1 cellular context compared by ENCODE assay signal in the genomic region with DNA sequence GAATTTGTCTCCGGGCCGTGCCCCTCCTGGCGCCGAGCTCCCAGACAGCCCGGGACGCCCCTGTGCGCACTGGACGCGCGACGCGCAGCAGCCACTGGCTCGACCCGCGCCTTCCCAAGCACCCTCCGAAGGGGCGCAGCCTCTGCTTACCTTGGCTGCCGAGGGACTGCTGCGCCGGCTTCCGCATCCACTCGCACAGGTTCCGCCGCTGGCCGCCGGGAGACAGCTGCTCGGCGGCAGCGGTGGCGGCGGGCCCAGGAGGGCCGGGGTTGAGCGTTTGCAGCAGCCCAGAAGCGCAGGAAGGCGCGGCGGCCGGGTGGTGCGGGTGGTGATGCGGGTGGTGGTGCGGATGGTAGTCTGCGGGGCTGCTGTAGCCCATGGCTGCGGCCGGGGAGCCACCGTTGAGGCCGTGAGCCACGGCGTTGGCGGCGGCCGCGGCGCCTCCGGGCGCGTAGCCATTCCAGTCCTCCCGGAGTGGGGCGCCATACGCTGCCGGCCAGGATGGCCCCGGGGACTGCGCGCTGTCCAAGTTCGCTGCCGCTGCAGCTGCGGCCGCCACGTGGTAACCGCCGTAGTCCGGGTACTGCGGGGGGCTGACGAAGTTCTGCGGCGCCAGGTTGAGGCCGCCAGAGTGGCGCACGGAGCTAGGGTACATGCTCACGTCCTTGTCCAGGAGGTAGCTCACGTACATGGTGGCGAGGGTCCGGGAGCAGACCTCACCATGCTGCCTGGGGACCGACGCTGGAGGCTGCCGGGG.
TF ChIP-seq lines count a peak whose summit lies in the region.

No MANE protein-coding gene starts in this region.

TF ChIP-seq in HEK293, 187 proteins besides CTCF, POLR2A, EP300 and RAD21 (continued from another document and continues in another):
- TF ChIP-seq, protein P1, sequence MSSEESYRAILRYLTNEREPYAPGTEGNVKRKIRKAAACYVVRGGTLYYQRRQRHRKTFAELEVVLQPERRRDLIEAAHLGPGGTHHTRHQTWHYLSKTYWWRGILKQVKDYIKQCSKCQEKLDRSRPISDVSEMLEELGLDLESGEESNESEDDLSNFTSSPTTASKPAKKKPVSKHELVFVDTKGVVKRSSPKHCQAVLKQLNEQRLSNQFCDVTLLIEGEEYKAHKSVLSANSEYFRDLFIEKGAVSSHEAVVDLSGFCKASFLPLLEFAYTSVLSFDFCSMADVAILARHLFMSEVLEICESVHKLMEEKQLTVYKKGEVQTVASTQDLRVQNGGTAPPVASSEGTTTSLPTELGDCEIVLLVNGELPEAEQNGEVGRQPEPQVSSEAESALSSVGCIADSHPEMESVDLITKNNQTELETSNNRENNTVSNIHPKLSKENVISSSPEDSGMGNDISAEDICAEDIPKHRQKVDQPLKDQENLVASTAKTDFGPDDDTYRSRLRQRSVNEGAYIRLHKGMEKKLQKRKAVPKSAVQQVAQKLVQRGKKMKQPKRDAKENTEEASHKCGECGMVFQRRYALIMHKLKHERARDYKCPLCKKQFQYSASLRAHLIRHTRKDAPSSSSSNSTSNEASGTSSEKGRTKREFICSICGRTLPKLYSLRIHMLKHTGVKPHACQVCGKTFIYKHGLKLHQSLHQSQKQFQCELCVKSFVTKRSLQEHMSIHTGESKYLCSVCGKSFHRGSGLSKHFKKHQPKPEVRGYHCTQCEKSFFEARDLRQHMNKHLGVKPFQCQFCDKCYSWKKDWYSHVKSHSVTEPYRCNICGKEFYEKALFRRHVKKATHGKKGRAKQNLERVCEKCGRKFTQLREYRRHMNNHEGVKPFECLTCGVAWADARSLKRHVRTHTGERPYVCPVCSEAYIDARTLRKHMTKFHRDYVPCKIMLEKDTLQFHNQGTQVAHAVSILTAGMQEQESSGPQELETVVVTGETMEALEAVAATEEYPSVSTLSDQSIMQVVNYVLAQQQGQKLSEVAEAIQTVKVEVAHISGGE (tag by site-specific recombination; conservative IDR thresholded peaks at IDR 0.05; ENCODE audit: low read depth), result peak; percentile 16; the same call in 1 of the 2 replicates
- no peak for TF ChIP-seq ZNF274 (IDR thresholded peaks at IDR 0.05; ENCODE audit: low read length)
- TF ChIP-seq ZNF274 (tag by site-specific recombination; IDR thresholded peaks at IDR 0.05; ENCODE audit: borderline replicate concordance), result no peak
- TF ChIP-seq REST (tag by site-specific recombination; IDR thresholded peaks at IDR 0.05), result peak; percentile 78
- no peak for TF ChIP-seq ZNF449 (tag by site-specific recombination; IDR thresholded peaks at IDR 0.05)
- TF ChIP-seq PRDM10 (tag by site-specific recombination; IDR thresholded peaks at IDR 0.05), result peak; percentile 7; the same call in 1 of the 2 replicates
- TF ChIP-seq, protein P2, sequence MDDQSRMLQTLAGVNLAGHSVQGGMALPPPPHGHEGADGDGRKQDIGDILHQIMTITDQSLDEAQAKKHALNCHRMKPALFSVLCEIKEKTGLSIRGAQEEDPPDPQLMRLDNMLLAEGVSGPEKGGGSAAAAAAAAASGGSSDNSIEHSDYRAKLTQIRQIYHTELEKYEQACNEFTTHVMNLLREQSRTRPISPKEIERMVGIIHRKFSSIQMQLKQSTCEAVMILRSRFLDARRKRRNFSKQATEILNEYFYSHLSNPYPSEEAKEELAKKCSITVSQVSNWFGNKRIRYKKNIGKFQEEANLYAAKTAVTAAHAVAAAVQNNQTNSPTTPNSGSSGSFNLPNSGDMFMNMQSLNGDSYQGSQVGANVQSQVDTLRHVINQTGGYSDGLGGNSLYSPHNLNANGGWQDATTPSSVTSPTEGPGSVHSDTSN (CRISPR knock-in tag; IDR thresholded peaks at IDR 0.05), result peak; percentile 59; the same call in 1 of the 2 replicates
- TF ChIP-seq, protein P3, sequence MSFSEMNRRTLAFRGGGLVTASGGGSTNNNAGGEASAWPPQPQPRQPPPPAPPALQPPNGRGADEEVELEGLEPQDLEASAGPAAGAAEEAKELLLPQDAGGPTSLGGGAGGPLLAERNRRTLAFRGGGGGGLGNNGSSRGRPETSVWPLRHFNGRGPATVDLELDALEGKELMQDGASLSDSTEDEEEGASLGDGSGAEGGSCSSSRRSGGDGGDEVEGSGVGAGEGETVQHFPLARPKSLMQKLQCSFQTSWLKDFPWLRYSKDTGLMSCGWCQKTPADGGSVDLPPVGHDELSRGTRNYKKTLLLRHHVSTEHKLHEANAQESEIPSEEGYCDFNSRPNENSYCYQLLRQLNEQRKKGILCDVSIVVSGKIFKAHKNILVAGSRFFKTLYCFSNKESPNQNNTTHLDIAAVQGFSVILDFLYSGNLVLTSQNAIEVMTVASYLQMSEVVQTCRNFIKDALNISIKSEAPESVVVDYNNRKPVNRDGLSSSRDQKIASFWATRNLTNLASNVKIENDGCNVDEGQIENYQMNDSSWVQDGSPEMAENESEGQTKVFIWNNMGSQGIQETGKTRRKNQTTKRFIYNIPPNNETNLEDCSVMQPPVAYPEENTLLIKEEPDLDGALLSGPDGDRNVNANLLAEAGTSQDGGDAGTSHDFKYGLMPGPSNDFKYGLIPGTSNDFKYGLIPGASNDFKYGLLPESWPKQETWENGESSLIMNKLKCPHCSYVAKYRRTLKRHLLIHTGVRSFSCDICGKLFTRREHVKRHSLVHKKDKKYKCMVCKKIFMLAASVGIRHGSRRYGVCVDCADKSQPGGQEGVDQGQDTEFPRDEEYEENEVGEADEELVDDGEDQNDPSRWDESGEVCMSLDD (tag by site-specific recombination; IDR thresholded peaks at IDR 0.05), result peak; percentile 85
- no peak for TF ChIP-seq ZNF560 (tag by site-specific recombination; IDR thresholded peaks at IDR 0.05; ENCODE audit: borderline replicate concordance)
- TF ChIP-seq ZNF677 (tag by site-specific recombination; IDR thresholded peaks at IDR 0.05), result no peak
- no peak for TF ChIP-seq ZNF292 (tag by site-specific recombination; IDR thresholded peaks at IDR 0.05; ENCODE audit: borderline replicate concordance, low read depth)
- TF ChIP-seq GLI2 (tag by site-specific recombination; IDR thresholded peaks at IDR 0.05; ENCODE audit: borderline replicate concordance, low read depth), result no peak
- TF ChIP-seq, protein P4, sequence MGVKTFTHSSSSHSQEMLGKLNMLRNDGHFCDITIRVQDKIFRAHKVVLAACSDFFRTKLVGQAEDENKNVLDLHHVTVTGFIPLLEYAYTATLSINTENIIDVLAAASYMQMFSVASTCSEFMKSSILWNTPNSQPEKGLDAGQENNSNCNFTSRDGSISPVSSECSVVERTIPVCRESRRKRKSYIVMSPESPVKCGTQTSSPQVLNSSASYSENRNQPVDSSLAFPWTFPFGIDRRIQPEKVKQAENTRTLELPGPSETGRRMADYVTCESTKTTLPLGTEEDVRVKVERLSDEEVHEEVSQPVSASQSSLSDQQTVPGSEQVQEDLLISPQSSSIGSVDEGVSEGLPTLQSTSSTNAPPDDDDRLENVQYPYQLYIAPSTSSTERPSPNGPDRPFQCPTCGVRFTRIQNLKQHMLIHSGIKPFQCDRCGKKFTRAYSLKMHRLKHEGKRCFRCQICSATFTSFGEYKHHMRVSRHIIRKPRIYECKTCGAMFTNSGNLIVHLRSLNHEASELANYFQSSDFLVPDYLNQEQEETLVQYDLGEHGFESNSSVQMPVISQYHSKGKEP (tag by site-specific recombination; IDR thresholded peaks at IDR 0.05), result no peak
- TF ChIP-seq, protein P5, sequence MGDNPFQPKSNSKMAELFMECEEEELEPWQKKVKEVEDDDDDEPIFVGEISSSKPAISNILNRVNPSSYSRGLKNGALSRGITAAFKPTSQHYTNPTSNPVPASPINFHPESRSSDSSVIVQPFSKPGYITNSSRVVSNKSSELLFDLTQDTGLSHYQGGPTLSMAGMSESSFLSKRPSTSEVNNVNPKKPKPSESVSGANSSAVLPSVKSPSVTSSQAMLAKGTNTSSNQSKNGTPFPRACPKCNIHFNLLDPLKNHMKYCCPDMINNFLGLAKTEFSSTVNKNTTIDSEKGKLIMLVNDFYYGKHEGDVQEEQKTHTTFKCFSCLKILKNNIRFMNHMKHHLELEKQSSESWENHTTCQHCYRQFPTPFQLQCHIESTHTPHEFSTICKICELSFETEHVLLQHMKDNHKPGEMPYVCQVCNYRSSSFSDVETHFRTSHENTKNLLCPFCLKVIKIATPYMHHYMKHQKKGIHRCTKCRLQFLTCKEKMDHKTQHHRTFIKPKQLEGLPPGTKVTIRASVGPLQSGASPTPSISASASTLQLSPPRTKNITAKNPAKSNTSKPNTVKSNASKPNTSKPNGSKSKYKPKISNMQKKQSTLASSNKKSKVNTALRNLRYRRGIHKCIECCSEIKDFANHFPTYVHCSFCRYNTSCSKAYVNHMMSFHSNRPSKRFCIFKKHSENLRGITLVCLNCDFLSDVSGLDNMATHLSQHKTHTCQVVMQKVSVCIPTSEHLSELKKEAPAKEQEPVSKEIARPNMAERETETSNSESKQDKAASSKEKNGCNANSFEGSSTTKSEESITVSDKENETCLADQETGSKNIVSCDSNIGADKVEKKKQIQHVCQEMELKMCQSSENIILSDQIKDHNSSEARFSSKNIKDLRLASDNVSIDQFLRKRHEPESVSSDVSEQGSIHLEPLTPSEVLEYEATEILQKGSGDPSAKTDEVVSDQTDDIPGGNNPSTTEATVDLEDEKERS (tag by site-specific recombination; IDR thresholded peaks at IDR 0.05), result no peak
- no peak for TF ChIP-seq KLF1 (tag by site-specific recombination; IDR thresholded peaks at IDR 0.05)
- no peak for TF ChIP-seq ZNF596 (tag by site-specific recombination; IDR thresholded peaks at IDR 0.05)
- TF ChIP-seq ZNF221 (tag by site-specific recombination; IDR thresholded peaks at IDR 0.05; ENCODE audit: borderline replicate concordance), result no peak
- TF ChIP-seq ZEB2 (tag by site-specific recombination; IDR thresholded peaks at IDR 0.05), result no peak
- TF ChIP-seq SALL2 (tag by site-specific recombination; IDR thresholded peaks at IDR 0.05; ENCODE audit: borderline replicate concordance), result no peak
- TF ChIP-seq ZNF707 (tag by site-specific recombination; IDR thresholded peaks at IDR 0.05), result no peak
- no peak for TF ChIP-seq ZNF133 (tag by site-specific recombination; IDR thresholded peaks at IDR 0.05)
- no peak for TF ChIP-seq ZNF223 (tag by site-specific recombination; IDR thresholded peaks at IDR 0.05)
- no peak for TF ChIP-seq ZNF488 (tag by site-specific recombination; IDR thresholded peaks at IDR 0.05)
- TF ChIP-seq ZNF266 (tag by site-specific recombination; IDR thresholded peaks at IDR 0.05; ENCODE audit: low read depth), result no peak
